In genomic region chr9:128323192-128323730, GRCh38 we compare ENCODE assay signal across 8 cellular contexts. TPM values are rescaled to one million over a fixed set of nuclear protein-coding genes. Genes with fewer than 3 reads are reported as not detected.
DNase-seq lines count a peak whose midpoint lies in the region; ATAC-seq and TF ChIP-seq lines count a peak whose summit lies in the region.

No MANE protein-coding gene starts in this region.

- no peaks in the 10 kb centered on the region for H3K9me3 Mint-ChIP-seq in activated naive CD8-positive, alpha-beta T cell treated with anti-CD3 and anti-CD28 coated beads, Interleukin-2, amount 10 ng/mL, durations not matched to agents 7 days and 5 days

- peak overlapping the region; percentile 90 for H3K27ac Mint-ChIP-seq in activated naive CD8-positive, alpha-beta T cell treated with anti-CD3 and anti-CD28 coated beads, Interleukin-2, amount 10 ng/mL, durations not matched to agents 7 days and 5 days

- H3K4me1 Mint-ChIP-seq in activated naive CD8-positive, alpha-beta T cell treated with anti-CD3 and anti-CD28 coated beads, Interleukin-2, amount 10 ng/mL, durations not matched to agents 7 days and 5 days, result peaks cover 14% of the 10 kb centered on the region

- H3K4me3 Mint-ChIP-seq in activated naive CD8-positive, alpha-beta T cell treated with anti-CD3 and anti-CD28 coated beads, Interleukin-2, amount 10 ng/mL, durations not matched to agents 7 days and 5 days, result peak overlapping the region; percentile 83

- H3K27me3 ChIP-seq in A673 (replicated peaks; ENCODE audit: insufficient read depth, low read depth, low read length, poor library complexity) (no peaks in the 10 kb centered on the region), H7 (ENCODE audit: control insufficient read depth, insufficient read depth, low read length) (no peaks in the 10 kb centered on the region), layer of hippocampus (ENCODE audit: control insufficient read depth, insufficient read depth, low read length) (no peaks in the 10 kb centered on the region), tibial artery (no peaks in the 10 kb centered on the region)

- intact Hi-C loops in A673 (cut with micrococcal nuclease; ENCODE audit: unreplicated experiment) (no loop called here), tibial artery (cut with DNase I; ENCODE audit: low total_unique reads) (no loop called here)

- DNase-seq in A673 (ENCODE audit: low spot score) (no peak), H7 (no peak), tibial artery (no peak), kidney glomerular epithelial cell (lab: John Stamatoyannopoulos, UW) (no peak)
- no peak for DNase-seq in activated naive CD8-positive, alpha-beta T cell treated with anti-CD3 and anti-CD28 coated beads, Interleukin-2, amount 10 ng/mL, durations not matched to agents 7 days and 5 days
- DNase-seq in activated CD8-positive, alpha-beta memory T cell treated with anti-CD3 and anti-CD28 coated beads, Interleukin-2, amount 50 U/mL, for 48 hours, result no peak

- H3K9me3 ChIP-seq in A673 (ENCODE audit: low read depth, low read length, poor library complexity, severe bottlenecking), result no peaks in the 10 kb centered on the region
- no peaks in the 10 kb centered on the region for H3K9me3 ChIP-seq in tibial artery

- TSS peak; percentile 66 for BruUV-seq in A673 (replicated peaks; lab: Mats Ljungman, UMichigan)

- CTCF ChIA-PET in A673 (lab: Charles Lee), result no interaction called here

- no peaks in the 10 kb centered on the region for H3K27me3 Mint-ChIP-seq in activated naive CD8-positive, alpha-beta T cell treated with anti-CD3 and anti-CD28 coated beads, Interleukin-2, amount 10 ng/mL, durations not matched to agents 7 days and 5 days

- H3K36me3 ChIP-seq in A673 (ENCODE audit: insufficient read depth, low read length, poor library complexity, severe bottlenecking) (peaks cover 19% of the 10 kb centered on the region), H7 (replicated peaks; ENCODE audit: control insufficient read depth, insufficient read depth, low read length) (peaks cover 10% of the 10 kb centered on the region), tibial artery (peaks cover 6 to 60% (median 20%) of the 10 kb centered on the region in 3 donors)

- H3K4me1 ChIP-seq in A673 (ENCODE audit: insufficient read depth, low read length, poor library complexity, severe bottlenecking) (peaks cover 13% of the 10 kb centered on the region), tibial artery (peaks cover 0 to 36% (median 20%) of the 10 kb centered on the region in 4 donors)

- POLR2A ChIA-PET in A673 (lab: Charles Lee; ENCODE audit: low non-redundant PET), result interaction anchor here (0.7 kb wide), 1 partner anchor 337 kb away, joined by 3 read pairs; no protein-coding TSS in a partner anchor
- POLR2A ChIA-PET in activated naive CD8-positive, alpha-beta T cell treated with anti-CD3 and anti-CD28 coated beads, Interleukin-2, amount 10 ng/mL, durations not matched to agents 7 days and 5 days (lab: Charles Lee), result no interaction called here

- TF ChIP-seq CTCF in A673 (conservative IDR thresholded peaks at IDR 0.05; ENCODE audit: low read depth, low read length) (no peak), tibial artery (IDR thresholded peaks at IDR 0.05) (no peak)

- H3K36me3 Mint-ChIP-seq in activated naive CD8-positive, alpha-beta T cell treated with anti-CD3 and anti-CD28 coated beads, Interleukin-2, amount 10 ng/mL, durations not matched to agents 7 days and 5 days, result no peaks in the 10 kb centered on the region

- peak overlapping the region; percentile 98 for H3K4me3 ChIP-seq in A673 (ENCODE audit: low read depth, low read length, poor library complexity, severe bottlenecking)
- H3K4me3 ChIP-seq in H7 (ENCODE audit: insufficient read depth, low read depth, low read length), result peak overlapping the region; percentile 91
- H3K4me3 ChIP-seq in tibial artery, result peak overlapping the region; percentile 83 to 91

- H3K27ac ChIP-seq in A673 (ENCODE audit: low read depth, low read length, poor library complexity, severe bottlenecking), result peak overlapping the region; percentile 98
- H3K27ac ChIP-seq in layer of hippocampus (ENCODE audit: low read depth, low read length), result peak overlapping the region; percentile 98
- peak overlapping the region; percentile 80 to 83 for H3K27ac ChIP-seq in tibial artery

- ATAC-seq in activated naive CD8-positive, alpha-beta T cell treated with anti-CD3 and anti-CD28 coated beads, Interleukin-2, amount 10 ng/mL, durations not matched to agents 7 days and 5 days (ENCODE audit: low read depth), result no peak
- no peak for ATAC-seq in GM18909 (IDR thresholded peaks at IDR 0.05; ENCODE audit: poor library complexity, unreplicated experiment)

RNA-seq across cellular contexts. Expression of gene COQ4, which starts 0.6 kb away (rescaled TPM):
- total RNA-seq in A673 (2021), result 58.2 and 62.8 TPM in 2 replicates
- total RNA-seq in H7 (2014; rRNA removed; shearing (Covaris generic)), result 45.9 and 55.3 TPM in 2 replicates
- 10 to 100 TPM; 34.9 to 35.1 TPM for total RNA-seq in activated naive CD8-positive, alpha-beta T cell treated with anti-CD3 and anti-CD28 coated beads, Interleukin-2, amount 10 ng/mL, durations not matched to agents 7 days and 5 days

RNA-seq across cellular contexts. Expression of gene TRUB2, which starts 1.0 kb away (rescaled TPM):
- total RNA-seq in A673 (2021), result 47.8 and 57.4 TPM in 2 replicates
- total RNA-seq in H7 (2014; rRNA removed; shearing (Covaris generic)), result 35.5 and 51.9 TPM in 2 replicates
- total RNA-seq in activated naive CD8-positive, alpha-beta T cell treated with anti-CD3 and anti-CD28 coated beads, Interleukin-2, amount 10 ng/mL, durations not matched to agents 7 days and 5 days, result 10 to 100 TPM; 18.7 to 21.0 TPM

RNA-seq across cellular contexts. Expression of gene SLC27A4, which starts 17.1 kb away (rescaled TPM):
- total RNA-seq in A673 (2021), result 35.4 and 39.1 TPM in 2 replicates
- total RNA-seq in H7 (2014; rRNA removed; shearing (Covaris generic)), result 26.2 and 39.0 TPM in 2 replicates
- total RNA-seq in activated naive CD8-positive, alpha-beta T cell treated with anti-CD3 and anti-CD28 coated beads, Interleukin-2, amount 10 ng/mL, durations not matched to agents 7 days and 5 days, result 10 to 100 TPM; 13.6 to 13.9 TPM

RNA-seq across cellular contexts. Expression of gene SWI5, which starts 47.2 kb away (rescaled TPM):
- total RNA-seq in A673 (2021), result 19.0 and 24.2 TPM in 2 replicates
- total RNA-seq in H7 (2014; rRNA removed; shearing (Covaris generic)), result 36.3 and 53.3 TPM in 2 replicates
- total RNA-seq in activated naive CD8-positive, alpha-beta T cell treated with anti-CD3 and anti-CD28 coated beads, Interleukin-2, amount 10 ng/mL, durations not matched to agents 7 days and 5 days, result 10 to 100 TPM; 12.3 to 14.3 TPM

RNA-seq across cellular contexts. Expression of gene GOLGA2, which starts 47.5 kb away (rescaled TPM):
- total RNA-seq in A673 (2021), result 87.0 and 105 TPM in 2 replicates
- total RNA-seq in H7 (2014; rRNA removed; shearing (Covaris generic)), result 34.4 and 48.7 TPM in 2 replicates
- 10 to 100 TPM; 72.6 to 72.7 TPM for total RNA-seq in activated naive CD8-positive, alpha-beta T cell treated with anti-CD3 and anti-CD28 coated beads, Interleukin-2, amount 10 ng/mL, durations not matched to agents 7 days and 5 days
